Comparison of ENCODE assay signal across 13 cellular contexts in the genomic region with DNA sequence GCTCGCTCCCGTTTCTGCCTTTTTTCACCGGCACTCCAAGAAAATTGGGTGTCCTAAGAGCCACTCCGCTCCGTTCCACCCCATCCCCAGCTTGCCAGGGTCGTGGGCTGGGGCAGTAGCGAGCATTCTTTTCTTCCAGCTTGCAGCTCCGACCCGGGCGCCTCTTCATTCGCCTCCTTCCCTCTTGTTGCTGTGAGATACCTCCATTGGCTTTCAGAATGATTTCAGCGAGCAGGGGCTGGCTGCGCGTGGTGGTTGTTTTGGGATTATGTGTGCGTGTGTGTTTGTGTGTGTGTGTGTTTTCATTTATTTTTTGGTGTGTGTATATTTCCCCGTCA. TPM values are rescaled to one million over a fixed set of nuclear protein-coding genes. Genes with fewer than 3 reads are reported as not detected.
DNase-seq lines count a peak whose midpoint lies in the region; ATAC-seq and TF ChIP-seq lines count a peak whose summit lies in the region.
"Had no signal": no experiment of that assay in that cellular context is flagged by ENCODE, and none has a peak within 500 bp of the region (broad histone marks: within the 10 kb centered on the region; RNA-seq: fewer than 3 reads in every experiment).

No MANE protein-coding gene starts in this region.

- no peak for ATAC-seq in stimulated activated naive CD8-positive, alpha-beta T cell treated with anti-CD3 and anti-CD28 coated beads, Interleukin-15, Interleukin-2, amounts not matched to agents 100 U/mL and 50 U/mL, for 24 hours
- ATAC-seq in SK-N-SH treated with all-trans-retinoic acid at 6 μM for 48 hours: peak; percentile 61
- no peak for ATAC-seq in HG02884 (IDR thresholded peaks at IDR 0.05; ENCODE audit: unreplicated experiment)
- ATAC-seq in HG03469 (IDR thresholded peaks at IDR 0.05; ENCODE audit: unreplicated experiment): no peak

- H3K27me3 Mint-ChIP-seq in stimulated activated naive CD8-positive, alpha-beta T cell treated with anti-CD3 and anti-CD28 coated beads, Interleukin-15, Interleukin-2, amounts not matched to agents 100 ng/mL and 50 ng/mL, for 24 hours: peaks cover 85% of the 10 kb centered on the region
- H3K27me3 Mint-ChIP-seq in mesothelial cell of epicardium (ENCODE audit: low read depth): peaks cover 96% of the 10 kb centered on the region

- H3K9me3 Mint-ChIP-seq in stimulated activated naive CD8-positive, alpha-beta T cell treated with anti-CD3 and anti-CD28 coated beads, Interleukin-15, Interleukin-2, amounts not matched to agents 100 ng/mL and 50 ng/mL, for 24 hours: no peaks in the 10 kb centered on the region
- no peaks in the 10 kb centered on the region for H3K9me3 Mint-ChIP-seq in mesothelial cell of epicardium
- H3K9me3 Mint-ChIP-seq: central memory CD8-positive, alpha-beta T cell had no signal

- no peak for TF ChIP-seq CTCF in mesothelial cell of epicardium (IDR thresholded peaks at IDR 0.05; ENCODE audit: unreplicated experiment)

- no peaks in the 10 kb centered on the region for H3K36me3 Mint-ChIP-seq in stimulated activated naive CD8-positive, alpha-beta T cell treated with anti-CD3 and anti-CD28 coated beads, Interleukin-15, Interleukin-2, amounts not matched to agents 100 ng/mL and 50 ng/mL, for 24 hours (ENCODE audit: low read depth)
- H3K36me3 Mint-ChIP-seq in mesothelial cell of epicardium: no peaks in the 10 kb centered on the region
- H3K36me3 Mint-ChIP-seq: neural progenitor cell had no signal

- peak overlapping the region; percentile 23 for H3K4me3 Mint-ChIP-seq in stimulated activated naive CD8-positive, alpha-beta T cell treated with anti-CD3 and anti-CD28 coated beads, Interleukin-15, Interleukin-2, amounts not matched to agents 100 ng/mL and 50 ng/mL, for 24 hours
- H3K4me3 Mint-ChIP-seq in mesothelial cell of epicardium: peak overlapping the region; percentile 19

- peaks cover 11% of the 10 kb centered on the region for H3K4me1 Mint-ChIP-seq in stimulated activated naive CD8-positive, alpha-beta T cell treated with anti-CD3 and anti-CD28 coated beads, Interleukin-15, Interleukin-2, amounts not matched to agents 100 ng/mL and 50 ng/mL, for 24 hours (ENCODE audit: low read depth)
- H3K4me1 Mint-ChIP-seq in mesothelial cell of epicardium: peaks cover 13% of the 10 kb centered on the region

- no peak overlapping the region for H3K27ac Mint-ChIP-seq in stimulated activated naive CD8-positive, alpha-beta T cell treated with anti-CD3 and anti-CD28 coated beads, Interleukin-15, Interleukin-2, amounts not matched to agents 100 ng/mL and 50 ng/mL, for 24 hours
- no peak overlapping the region for H3K27ac Mint-ChIP-seq in mesothelial cell of epicardium
- H3K27ac Mint-ChIP-seq: neural progenitor cell had no signal

- DNase-seq in stimulated activated naive CD8-positive, alpha-beta T cell treated with anti-CD3 and anti-CD28 coated beads, Interleukin-15, Interleukin-2, amounts not matched to agents 100 U/mL and 50 U/mL, for 24 hours: no peak
- DNase-seq in mesothelial cell of epicardium (ENCODE audit: low spot score in 2 of 2, unreplicated experiment in 2 of 2) (no peak), AG20443 (ENCODE audit: low spot score) (no peak)
- no peak for DNase-seq in NK-92 treated with Interleukin-12 subunit alpha and Interleukin-12 subunit beta, amount 100 ng/mL, for 24 hours (lab: John Stamatoyannopoulos, UW)
- DNase-seq: CD4-positive, alpha-beta memory T cell; esophagus squamous epithelium; stimulated activated CD4-positive, alpha-beta T cell treated with anti-CD3 and anti-CD28 coated beads, Interleukin-15, amount 100 ng/mL, for 24 hours had no signal

TF ChIP-seq in SK-N-SH treated with all-trans-retinoic acid at 6 μM for 48 hours, 23 proteins besides CTCF, POLR2A, EP300 and RAD21:
- TF ChIP-seq ZNF70 (CRISPR knock-in tag; IDR thresholded peaks at IDR 0.05) (no peak), ZFP3 (CRISPR knock-in tag; IDR thresholded peaks at IDR 0.05) (no peak), ZFP30 (CRISPR knock-in tag; IDR thresholded peaks at IDR 0.05) (no peak), ZNF565 (CRISPR knock-in tag; conservative IDR thresholded peaks at IDR 0.05; ENCODE audit: low read depth) (no peak), TOX (CRISPR knock-in tag; IDR thresholded peaks at IDR 0.05; ENCODE audit: borderline replicate concordance) (no peak), PPARA (CRISPR knock-in tag; IDR thresholded peaks at IDR 0.05; ENCODE audit: borderline replicate concordance) (no peak), GLIS3 (CRISPR knock-in tag; IDR thresholded peaks at IDR 0.05) (no peak), BACH2 (CRISPR knock-in tag; IDR thresholded peaks at IDR 0.05; ENCODE audit: borderline replicate concordance) (no peak), ARNTL (CRISPR knock-in tag; IDR thresholded peaks at IDR 0.05; ENCODE audit: borderline replicate concordance, low read depth) (no peak), SNAI2 (CRISPR knock-in tag; IDR thresholded peaks at IDR 0.05) (no peak)
- TF ChIP-seq, protein P1, sequence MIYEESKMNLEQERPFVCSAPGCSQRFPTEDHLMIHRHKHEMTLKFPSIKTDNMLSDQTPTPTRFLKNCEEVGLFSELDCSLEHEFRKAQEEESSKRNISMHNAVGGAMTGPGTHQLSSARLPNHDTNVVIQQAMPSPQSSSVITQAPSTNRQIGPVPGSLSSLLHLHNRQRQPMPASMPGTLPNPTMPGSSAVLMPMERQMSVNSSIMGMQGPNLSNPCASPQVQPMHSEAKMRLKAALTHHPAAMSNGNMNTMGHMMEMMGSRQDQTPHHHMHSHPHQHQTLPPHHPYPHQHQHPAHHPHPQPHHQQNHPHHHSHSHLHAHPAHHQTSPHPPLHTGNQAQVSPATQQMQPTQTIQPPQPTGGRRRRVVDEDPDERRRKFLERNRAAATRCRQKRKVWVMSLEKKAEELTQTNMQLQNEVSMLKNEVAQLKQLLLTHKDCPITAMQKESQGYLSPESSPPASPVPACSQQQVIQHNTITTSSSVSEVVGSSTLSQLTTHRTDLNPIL (CRISPR knock-in tag; IDR thresholded peaks at IDR 0.05; ENCODE audit: low read depth): no peak
- TF ChIP-seq, protein P2, sequence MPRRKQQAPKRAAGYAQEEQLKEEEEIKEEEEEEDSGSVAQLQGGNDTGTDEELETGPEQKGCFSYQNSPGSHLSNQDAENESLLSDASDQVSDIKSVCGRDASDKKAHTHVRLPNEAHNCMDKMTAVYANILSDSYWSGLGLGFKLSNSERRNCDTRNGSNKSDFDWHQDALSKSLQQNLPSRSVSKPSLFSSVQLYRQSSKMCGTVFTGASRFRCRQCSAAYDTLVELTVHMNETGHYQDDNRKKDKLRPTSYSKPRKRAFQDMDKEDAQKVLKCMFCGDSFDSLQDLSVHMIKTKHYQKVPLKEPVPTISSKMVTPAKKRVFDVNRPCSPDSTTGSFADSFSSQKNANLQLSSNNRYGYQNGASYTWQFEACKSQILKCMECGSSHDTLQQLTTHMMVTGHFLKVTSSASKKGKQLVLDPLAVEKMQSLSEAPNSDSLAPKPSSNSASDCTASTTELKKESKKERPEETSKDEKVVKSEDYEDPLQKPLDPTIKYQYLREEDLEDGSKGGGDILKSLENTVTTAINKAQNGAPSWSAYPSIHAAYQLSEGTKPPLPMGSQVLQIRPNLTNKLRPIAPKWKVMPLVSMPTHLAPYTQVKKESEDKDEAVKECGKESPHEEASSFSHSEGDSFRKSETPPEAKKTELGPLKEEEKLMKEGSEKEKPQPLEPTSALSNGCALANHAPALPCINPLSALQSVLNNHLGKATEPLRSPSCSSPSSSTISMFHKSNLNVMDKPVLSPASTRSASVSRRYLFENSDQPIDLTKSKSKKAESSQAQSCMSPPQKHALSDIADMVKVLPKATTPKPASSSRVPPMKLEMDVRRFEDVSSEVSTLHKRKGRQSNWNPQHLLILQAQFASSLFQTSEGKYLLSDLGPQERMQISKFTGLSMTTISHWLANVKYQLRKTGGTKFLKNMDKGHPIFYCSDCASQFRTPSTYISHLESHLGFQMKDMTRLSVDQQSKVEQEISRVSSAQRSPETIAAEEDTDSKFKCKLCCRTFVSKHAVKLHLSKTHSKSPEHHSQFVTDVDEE (CRISPR knock-in tag; IDR thresholded peaks at IDR 0.05): no peak

RNA-seq across cellular contexts. Expression of a gene that starts 1.2 kb away (rescaled TPM):
- total RNA-seq in mesothelial cell of epicardium: 0.93 to 1.1 TPM (median 1.1 TPM) in 3 replicates
- total RNA-seq: CD4-positive, alpha-beta memory T cell had no signal

RNA-seq across cellular contexts. Expression of a gene that starts 6.9 kb away (rescaled TPM):
- total RNA-seq in mesothelial cell of epicardium: 0.67 to 1.4 TPM (median 1.3 TPM) in 3 replicates
- total RNA-seq: CD4-positive, alpha-beta memory T cell had no signal

RNA-seq across cellular contexts. Expression of a gene that starts 28.8 kb away (rescaled TPM):
- total RNA-seq in mesothelial cell of epicardium: 0.29 to 0.58 TPM (median 0.40 TPM) in 3 replicates
- total RNA-seq: CD4-positive, alpha-beta memory T cell had no signal

RNA-seq across cellular contexts. Expression of a gene that starts 30.2 kb away (rescaled TPM):
- not detected in 3 replicates for total RNA-seq in mesothelial cell of epicardium
- total RNA-seq: CD4-positive, alpha-beta memory T cell had no signal

RNA-seq across cellular contexts. Expression of a gene that starts 35.8 kb away (rescaled TPM):
- 0.93 to 1.2 TPM (median 1.1 TPM) in 3 replicates for total RNA-seq in mesothelial cell of epicardium
- total RNA-seq: CD4-positive, alpha-beta memory T cell had no signal
